In the genomic region with DNA sequence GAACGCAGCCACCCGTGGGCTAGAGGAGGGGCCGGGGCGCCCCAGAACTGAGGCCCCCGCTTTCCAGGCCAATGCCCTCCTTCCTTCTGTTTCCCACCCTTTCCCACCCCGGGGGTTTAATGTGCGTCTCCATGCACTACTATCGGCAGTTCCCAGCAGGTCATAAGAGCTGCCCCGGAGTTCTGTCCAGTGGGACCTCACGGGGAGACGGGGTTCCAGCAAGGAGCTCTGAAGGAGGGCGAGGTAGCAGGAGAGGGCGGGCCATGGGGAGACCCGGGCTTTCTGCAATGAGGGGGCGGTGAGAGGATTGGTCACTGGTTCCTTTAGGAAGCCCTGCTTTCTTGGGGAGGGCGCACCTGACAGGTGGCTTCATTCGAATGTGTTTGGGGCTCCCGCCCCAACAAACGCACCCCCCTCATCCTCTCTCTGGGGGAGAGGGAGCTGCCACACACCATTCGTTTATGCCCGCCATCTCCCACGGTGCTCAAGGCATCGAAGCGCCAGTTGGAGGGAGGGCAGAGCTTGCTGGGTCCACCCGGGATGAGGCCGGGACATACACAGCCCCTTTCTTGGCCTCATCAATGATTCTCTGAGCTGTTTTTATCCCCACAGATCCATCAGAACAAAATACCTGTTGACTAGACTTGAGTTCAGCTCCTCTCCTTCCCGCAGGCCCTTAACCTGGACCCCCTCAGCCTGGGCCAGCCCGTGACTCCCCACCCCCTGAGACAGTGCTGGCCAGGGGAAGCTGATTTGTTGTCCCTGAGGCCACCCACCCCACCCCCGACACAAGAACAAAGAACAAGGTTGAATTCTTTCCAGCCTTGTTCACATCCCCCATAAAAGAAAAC, we compare ENCODE assay signal across 24 cellular contexts. TPM values are rescaled to one million over a fixed set of nuclear protein-coding genes. Genes with fewer than 3 reads are reported as not detected.
DNase-seq lines count a peak whose midpoint lies in the region; ATAC-seq, FAIRE-seq and TF ChIP-seq lines count a peak whose summit lies in the region.
"Had no signal": no experiment of that assay in that cellular context is flagged by ENCODE, and none has a peak within 500 bp of the region (broad histone marks: within the 10 kb centered on the region; RNA-seq: fewer than 3 reads in every experiment).

No MANE protein-coding gene starts in this region.

- H3K9me2 ChIP-seq in GM23338 (ENCODE audit: insufficient read depth): no peaks in the 10 kb centered on the region

- H3K79me2 ChIP-seq in GM23338 (replicated peaks; ENCODE audit: insufficient read depth): no peaks in the 10 kb centered on the region

- peak overlapping the region; percentile 54 for H3K27ac Mint-ChIP-seq in activated CD4-positive, alpha-beta T cell treated with anti-CD3 and anti-CD28 coated beads, Interleukin-2, amount 10 ng/mL, durations not matched to agents 7 days and 5 days
- H3K27ac Mint-ChIP-seq in GM23338: peak overlapping the region; percentile 93
- peak overlapping the region; percentile 23 for H3K27ac Mint-ChIP-seq in activated naive CD8-positive, alpha-beta T cell treated with anti-CD3 and anti-CD28 coated beads, Interleukin-2, amount 50 U/mL, for 24 hours
- H3K27ac Mint-ChIP-seq: activated B cell treated with CpG ODN at 0.5 μM for 24 hours; activated CD8-positive, alpha-beta T cell treated with anti-CD3 and anti-CD28 coated beads for 36 hours; activated naive CD8-positive, alpha-beta T cell treated with anti-CD3 and anti-CD28 coated beads, Interleukin-2, amount 10 ng/mL, durations not matched to agents 7 days and 5 days; activated T-helper 1 cell treated with anti-CD3 and anti-CD28 coated beads, Interleukin-12 subunit alpha, Interleukin-12 subunit beta, Interleukin-2, Interleukin-4 antibody, amounts not matched to agents 30 ng/mL and 10 ng/mL and 1 ng/mL, durations not matched to agents 14 hours and 24 hours and 36 hours had no signal

- 0 out of 2 replicates have a peak, but pooled peaks cover 17% of the 10 kb centered on the region for H3F3A ChIP-seq in GM23338 (replicated peaks; ENCODE audit: low read depth)

- no peak for TF ChIP-seq CTCF in GM23338 (conservative IDR thresholded peaks at IDR 0.05; ENCODE audit: low read depth in 2 of 2)
- no peak for TF ChIP-seq CTCF in right atrium auricular region (IDR thresholded peaks at IDR 0.05)

- peaks cover 2% of the 10 kb centered on the region for H3K9me3 Mint-ChIP-seq in activated CD4-positive, alpha-beta T cell treated with anti-CD3 and anti-CD28 coated beads, Interleukin-2, amount 10 ng/mL, durations not matched to agents 7 days and 5 days
- no peaks in the 10 kb centered on the region; the same call in 1 of the 3 replicates for H3K9me3 Mint-ChIP-seq in GM23338
- H3K9me3 Mint-ChIP-seq in activated naive CD8-positive, alpha-beta T cell treated with anti-CD3 and anti-CD28 coated beads, Interleukin-2, amount 50 U/mL, for 24 hours: no peaks in the 10 kb centered on the region
- H3K9me3 Mint-ChIP-seq: activated B cell treated with CpG ODN at 0.5 μM for 24 hours; activated CD8-positive, alpha-beta T cell treated with anti-CD3 and anti-CD28 coated beads for 36 hours; activated naive CD8-positive, alpha-beta T cell treated with anti-CD3 and anti-CD28 coated beads, Interleukin-2, amount 10 ng/mL, durations not matched to agents 7 days and 5 days; activated T-helper 1 cell treated with anti-CD3 and anti-CD28 coated beads, Interleukin-12 subunit alpha, Interleukin-12 subunit beta, Interleukin-2, Interleukin-4 antibody, amounts not matched to agents 30 ng/mL and 10 ng/mL and 1 ng/mL, durations not matched to agents 14 hours and 24 hours and 36 hours had no signal

- H3K4me1 Mint-ChIP-seq in activated CD4-positive, alpha-beta T cell treated with anti-CD3 and anti-CD28 coated beads, Interleukin-2, amount 10 ng/mL, durations not matched to agents 7 days and 5 days: peaks cover 14% of the 10 kb centered on the region
- peaks cover 77% of the 10 kb centered on the region for H3K4me1 Mint-ChIP-seq in GM23338
- H3K4me1 Mint-ChIP-seq in activated naive CD8-positive, alpha-beta T cell treated with anti-CD3 and anti-CD28 coated beads, Interleukin-2, amount 50 U/mL, for 24 hours: peaks cover 14% of the 10 kb centered on the region

- H4K20me1 ChIP-seq in GM23338 (replicated peaks; ENCODE audit: insufficient read depth): peaks cover 5% of the 10 kb centered on the region; the same call in 1 of the 2 replicates

- H3K4me1 ChIP-seq in GM23338 (ENCODE audit: insufficient read depth): peaks cover 75% of the 10 kb centered on the region
- no peaks in the 10 kb centered on the region for H3K4me1 ChIP-seq in right atrium auricular region
- H3K4me1 ChIP-seq: tibial artery had no signal

- H3K4me3 ChIP-seq in GM23338: no peak overlapping the region
- H3K4me3 ChIP-seq in right atrium auricular region: no peak overlapping the region
- H3K4me3 ChIP-seq: GM23248, skin epidermis, tibial artery had no signal

- H3K36me3 ChIP-seq in GM23338 (ENCODE audit: insufficient read depth): peaks cover 5% of the 10 kb centered on the region; the same call in 1 of the 2 replicates
- H3K36me3 ChIP-seq in right atrium auricular region: no peaks in the 10 kb centered on the region
- H3K36me3 ChIP-seq: tibial artery had no signal

- no peak for FAIRE-seq in GM19239 (lab: Jason Lieb, UNC)
- FAIRE-seq: colon had no signal

- CTCF ChIA-PET in activated CD4-positive, alpha-beta T cell treated with anti-CD3 and anti-CD28 coated beads, Interleukin-2, amount 10 ng/mL, durations not matched to agents 7 days and 5 days (lab: Charles Lee): interaction anchor here (0.7 to 2.9 kb wide), 7 partner anchors 17 to 46 kb away, joined by 3 to 17 read pairs (median 3); no protein-coding TSS in a partner anchor

- no peaks in the 10 kb centered on the region for H3K27me3 Mint-ChIP-seq in activated CD4-positive, alpha-beta T cell treated with anti-CD3 and anti-CD28 coated beads, Interleukin-2, amount 10 ng/mL, durations not matched to agents 7 days and 5 days
- H3K27me3 Mint-ChIP-seq in GM23338 (ENCODE audit: insufficient read depth, low read depth, poor library complexity): peaks cover 43% of the 10 kb centered on the region
- H3K27me3 Mint-ChIP-seq in activated naive CD8-positive, alpha-beta T cell treated with anti-CD3 and anti-CD28 coated beads, Interleukin-2, amount 50 U/mL, for 24 hours: no peaks in the 10 kb centered on the region
- H3K27me3 Mint-ChIP-seq: activated CD8-positive, alpha-beta T cell treated with anti-CD3 and anti-CD28 coated beads for 36 hours; activated naive CD8-positive, alpha-beta T cell treated with anti-CD3 and anti-CD28 coated beads, Interleukin-2, amount 10 ng/mL, durations not matched to agents 7 days and 5 days had no signal

- no peak for DNase-seq in activated CD4-positive, alpha-beta T cell treated with anti-CD3 and anti-CD28 coated beads, Interleukin-2, amount 10 ng/mL, durations not matched to agents 7 days and 5 days
- no peak for DNase-seq in activated CD4-positive, alpha-beta T cell treated with anti-CD3 and anti-CD28 coated beads for 48 hours
- DNase-seq in GM23338 (ENCODE audit: low spot score): peak; percentile 50
- no peak for DNase-seq in activated naive CD8-positive, alpha-beta T cell treated with anti-CD3 and anti-CD28 coated beads, Interleukin-2, amount 50 U/mL, for 24 hours
- DNase-seq in left kidney (ENCODE audit: low read depth, low spot score): peak; percentile 39
- no peak for DNase-seq in GM19239 (ENCODE audit: insufficient read length, low spot score)
- DNase-seq in HK-2 (ENCODE audit: unreplicated experiment): no peak
- DNase-seq in right atrium auricular region (ENCODE audit: low spot score): no peak
- DNase-seq: activated B cell treated with CpG ODN at 0.5 μM for 24 hours; activated CD8-positive, alpha-beta T cell treated with anti-CD3 and anti-CD28 coated beads for 36 hours; activated naive CD8-positive, alpha-beta T cell treated with anti-CD3 and anti-CD28 coated beads, Interleukin-2, amount 10 ng/mL, durations not matched to agents 7 days and 5 days; brain microvascular endothelial cell; effector memory CD4-positive, alpha-beta T cell; GM23248; IMR-90; mammary epithelial cell; NCI-H1417 treated with DMSO at 0.1 percent for 48 hours; NCI-H524 treated with DMSO at 0.1 percent for 48 hours; stimulated activated naive CD4-positive, alpha-beta T cell treated with Interleukin-2 at 50 U/mL for 16 hours; tibial artery had no signal

- H3K27me3 ChIP-seq in GM23338 (ENCODE audit: insufficient read depth) (no peaks in the 10 kb centered on the region), right atrium auricular region (no peaks in the 10 kb centered on the region)
- H3K27me3 ChIP-seq: brain microvascular endothelial cell had no signal

- peak overlapping the region; percentile 55 for H3K4me2 ChIP-seq in GM23338

- no peak overlapping the region for H3K27ac ChIP-seq in GM23338 (ENCODE audit: low read depth)
- H3K27ac ChIP-seq in right atrium auricular region: no peak overlapping the region
- H3K27ac ChIP-seq: brain microvascular endothelial cell, GM23248, tibial artery had no signal

- POLR2A ChIA-PET in activated CD4-positive, alpha-beta T cell treated with anti-CD3 and anti-CD28 coated beads, Interleukin-2, amount 10 ng/mL, durations not matched to agents 7 days and 5 days (lab: Charles Lee): interaction anchor here (0.6 kb wide), 1 partner anchor 9 kb away, joined by 3 read pairs; no protein-coding TSS in a partner anchor

- no peak overlapping the region for H3K4me3 Mint-ChIP-seq in activated CD4-positive, alpha-beta T cell treated with anti-CD3 and anti-CD28 coated beads, Interleukin-2, amount 10 ng/mL, durations not matched to agents 7 days and 5 days
- peak overlapping the region; percentile 13; the same call in 1 of the 3 replicates for H3K4me3 Mint-ChIP-seq in GM23338
- H3K4me3 Mint-ChIP-seq in activated naive CD8-positive, alpha-beta T cell treated with anti-CD3 and anti-CD28 coated beads, Interleukin-2, amount 50 U/mL, for 24 hours: no peak overlapping the region
- H3K4me3 Mint-ChIP-seq: activated B cell treated with CpG ODN at 0.5 μM for 24 hours; activated CD8-positive, alpha-beta T cell treated with anti-CD3 and anti-CD28 coated beads for 36 hours; activated naive CD8-positive, alpha-beta T cell treated with anti-CD3 and anti-CD28 coated beads, Interleukin-2, amount 10 ng/mL, durations not matched to agents 7 days and 5 days; activated T-helper 1 cell treated with anti-CD3 and anti-CD28 coated beads, Interleukin-12 subunit alpha, Interleukin-12 subunit beta, Interleukin-2, Interleukin-4 antibody, amounts not matched to agents 30 ng/mL and 10 ng/mL and 1 ng/mL, durations not matched to agents 14 hours and 24 hours and 36 hours had no signal

- H3K36me3 Mint-ChIP-seq in activated CD4-positive, alpha-beta T cell treated with anti-CD3 and anti-CD28 coated beads, Interleukin-2, amount 10 ng/mL, durations not matched to agents 7 days and 5 days (ENCODE audit: low read depth): peaks cover 5% of the 10 kb centered on the region
- H3K36me3 Mint-ChIP-seq in GM23338 (ENCODE audit: low read depth): peaks cover 8% of the 10 kb centered on the region
- H3K36me3 Mint-ChIP-seq in activated naive CD8-positive, alpha-beta T cell treated with anti-CD3 and anti-CD28 coated beads, Interleukin-2, amount 50 U/mL, for 24 hours (ENCODE audit: low read depth): peaks cover 4% of the 10 kb centered on the region
- H3K36me3 Mint-ChIP-seq: activated naive CD8-positive, alpha-beta T cell treated with anti-CD3 and anti-CD28 coated beads, Interleukin-2, amount 10 ng/mL, durations not matched to agents 7 days and 5 days had no signal

- peak; percentile 4 for ATAC-seq in GM23338
- no peak for ATAC-seq in activated naive CD8-positive, alpha-beta T cell treated with anti-CD3 and anti-CD28 coated beads, Interleukin-2, amount 50 U/mL, for 24 hours
- ATAC-seq: activated CD8-positive, alpha-beta T cell treated with anti-CD3 and anti-CD28 coated beads for 36 hours; SK-N-SH treated with all-trans-retinoic acid at 6 μM for 48 hours had no signal

- no peak overlapping the region for H2AFZ ChIP-seq in GM23338
- H2AFZ ChIP-seq: GM23248 had no signal

- no peaks in the 10 kb centered on the region for H3K9me3 ChIP-seq in right atrium auricular region
- H3K9me3 ChIP-seq: tibial artery had no signal

RNA-seq across cellular contexts. Expression of a gene that starts 44.1 kb away (rescaled TPM):
- total RNA-seq in activated CD4-positive, alpha-beta T cell treated with anti-CD3 and anti-CD28 coated beads, Interleukin-2, amount 10 ng/mL, durations not matched to agents 7 days and 5 days: 10 to 100 TPM; 73.1 to 77.1 TPM
- 328 and 386 TPM in 2 replicates for total RNA-seq in GM23338 (2014; rRNA removed; shearing (Covaris generic))
- polyA plus RNA-seq in GM23338 (2016; fragmentation: Nextera tagmentation; extraction: Ambion mirVana): 107 and 109 TPM in 2 replicates
- total RNA-seq in right atrium auricular region: 10 to 100 TPM in 1 of 2 donors, 1 to 10 TPM in 1; 5.8 to 12.8 TPM

RNA-seq across cellular contexts. Expression of a gene that starts 59.4 kb away (rescaled TPM):
- total RNA-seq in activated CD4-positive, alpha-beta T cell treated with anti-CD3 and anti-CD28 coated beads, Interleukin-2, amount 10 ng/mL, durations not matched to agents 7 days and 5 days: 100 to 1,000 TPM in 1 of 2 experiments, 10 to 100 TPM in 1; 83.2 to 102 TPM
- total RNA-seq in GM23338 (2014; rRNA removed; shearing (Covaris generic)): 36.5 and 41.1 TPM in 2 replicates
- 23.0 and 25.2 TPM in 2 replicates for polyA plus RNA-seq in GM23338 (2016; fragmentation: Nextera tagmentation; extraction: Ambion mirVana)
- 10 to 100 TPM; 11.8 to 12.6 TPM for total RNA-seq in right atrium auricular region

Comparison
In these comparisons a context has a peak if more than half of its experiments do, and no peak if none do; other contexts are left out.
1. DNase-seq: peak in GM23338 (single experiment) and left kidney (single experiment); none in activated CD4-positive, alpha-beta T cell treated with anti-CD3 and anti-CD28 coated beads, Interleukin-2, amount 10 ng/mL, durations not matched to agents 7 days and 5 days (single experiment), activated CD4-positive, alpha-beta T cell treated with anti-CD3 and anti-CD28 coated beads for 48 hours (single experiment), activated naive CD8-positive, alpha-beta T cell treated with anti-CD3 and anti-CD28 coated beads, Interleukin-2, amount 50 U/mL, for 24 hours (single experiment), GM19239 (single experiment), HK-2 (single experiment) and right atrium auricular region (single experiment).
2. H3K27ac Mint-ChIP-seq: peak in every context shown above with its lines; median percentile 93 in GM23338; 54 in activated CD4-positive, alpha-beta T cell treated with anti-CD3 and anti-CD28 coated beads, Interleukin-2, amount 10 ng/mL, durations not matched to agents 7 days and 5 days; 23 in activated naive CD8-positive, alpha-beta T cell treated with anti-CD3 and anti-CD28 coated beads, Interleukin-2, amount 50 U/mL, for 24 hours.
3. RNA of a gene that starts 44.1 kb away (total RNA-seq): 328 to 386 TPM in GM23338 and 73.1 to 77.1 TPM in activated CD4-positive, alpha-beta T cell treated with anti-CD3 and anti-CD28 coated beads, Interleukin-2, amount 10 ng/mL, durations not matched to agents 7 days and 5 days; 5.8 to 12.8 TPM in right atrium auricular region; every median in the first group is over 4 times any median in the second.